In genomic region chr3:122679085-122679466, GRCh38 we compare ENCODE assay signal across 1 cellular context.
TF ChIP-seq lines count a peak whose summit lies in the region.

No MANE protein-coding gene starts in this region.

TF ChIP-seq in HepG2, 621 proteins besides CTCF, POLR2A, EP300 and RAD21 (continued from another document):
- TF ChIP-seq PATZ1 (CRISPR knock-in tag; IDR thresholded peaks at IDR 0.05): peak; percentile 29; the same call in 1 of the 2 replicates
- TF ChIP-seq GFI1 (CRISPR knock-in tag; IDR thresholded peaks at IDR 0.05; ENCODE audit: borderline replicate concordance): 0 out of 2 replicates have a peak, but pooled peaks have one; percentile 22
- TF ChIP-seq ARID5B (CRISPR knock-in tag; IDR thresholded peaks at IDR 0.05): peak; percentile 72
- TF ChIP-seq KMT2A (CRISPR knock-in tag; IDR thresholded peaks at IDR 0.05): 0 out of 2 replicates have a peak, but pooled peaks have one; percentile 18
- peak; percentile 33; the same call in 1 of the 2 replicates for TF ChIP-seq ZFP91 (CRISPR knock-in tag; IDR thresholded peaks at IDR 0.05; ENCODE audit: borderline replicate concordance)
- TF ChIP-seq GATAD2A (CRISPR knock-in tag; IDR thresholded peaks at IDR 0.05): 0 out of 2 replicates have a peak, but pooled peaks have one; percentile 37
- TF ChIP-seq NFYC (CRISPR knock-in tag; IDR thresholded peaks at IDR 0.05): no peak
- peak; percentile 35; the same call in 1 of the 2 replicates for TF ChIP-seq ZNF263 (CRISPR knock-in tag; IDR thresholded peaks at IDR 0.05)
- TF ChIP-seq HDAC1 (CRISPR knock-in tag; IDR thresholded peaks at IDR 0.05): 0 out of 2 replicates have a peak, but pooled peaks have one; percentile 23
- TF ChIP-seq ATRX (CRISPR knock-in tag; IDR thresholded peaks at IDR 0.05; ENCODE audit: borderline replicate concordance): no peak
- TF ChIP-seq ELF1 (CRISPR knock-in tag; IDR thresholded peaks at IDR 0.05): peak; percentile 71
- no peak for TF ChIP-seq ARHGAP35 (CRISPR knock-in tag; IDR thresholded peaks at IDR 0.05; ENCODE audit: borderline replicate concordance)
- TF ChIP-seq RXRB (CRISPR knock-in tag; IDR thresholded peaks at IDR 0.05; ENCODE audit: borderline replicate concordance): 0 out of 2 replicates have a peak, but pooled peaks have one; percentile 19
- TF ChIP-seq PHF8 (CRISPR knock-in tag; IDR thresholded peaks at IDR 0.05): peak; percentile 39; the same call in 1 of the 2 replicates
- peak in 1 of 2 experiments; percentile 84; a peak in 3 of 4 replicates for TF ChIP-seq HMGXB4 (CRISPR knock-in tag; IDR thresholded peaks at IDR 0.05; ENCODE audit: borderline replicate concordance in 1 of 2, low read depth in 1 of 2)
- TF ChIP-seq TERF1 (CRISPR knock-in tag; IDR thresholded peaks at IDR 0.05): no peak
- TF ChIP-seq SMC3 (IDR thresholded peaks at IDR 0.05; ENCODE audit: low read length): peak; percentile 78; the same call in 1 of the 2 replicates
- 0 out of 2 replicates have a peak, but pooled peaks have one; percentile 22 for TF ChIP-seq FOXP4 (CRISPR knock-in tag; IDR thresholded peaks at IDR 0.05)
- peak; percentile 22; the same call in 1 of the 2 replicates for TF ChIP-seq KDM2A (CRISPR knock-in tag; IDR thresholded peaks at IDR 0.05; ENCODE audit: borderline replicate concordance, low read depth)
- TF ChIP-seq STAG1 (CRISPR knock-in tag; IDR thresholded peaks at IDR 0.05): peak; percentile 82
- TF ChIP-seq SALL1 (CRISPR knock-in tag; IDR thresholded peaks at IDR 0.05): 0 out of 2 replicates have a peak, but pooled peaks have one; percentile 23
- peak; percentile 59; the same call in 1 of the 2 replicates for TF ChIP-seq ZBTB7B (CRISPR knock-in tag; IDR thresholded peaks at IDR 0.05)
- no peak for TF ChIP-seq ZNF451 (CRISPR knock-in tag; IDR thresholded peaks at IDR 0.05)
- no peak for TF ChIP-seq ZNF788 (CRISPR knock-in tag; IDR thresholded peaks at IDR 0.05; ENCODE audit: borderline replicate concordance)
